1 cellular context compared by ENCODE assay signal in the genomic region with DNA sequence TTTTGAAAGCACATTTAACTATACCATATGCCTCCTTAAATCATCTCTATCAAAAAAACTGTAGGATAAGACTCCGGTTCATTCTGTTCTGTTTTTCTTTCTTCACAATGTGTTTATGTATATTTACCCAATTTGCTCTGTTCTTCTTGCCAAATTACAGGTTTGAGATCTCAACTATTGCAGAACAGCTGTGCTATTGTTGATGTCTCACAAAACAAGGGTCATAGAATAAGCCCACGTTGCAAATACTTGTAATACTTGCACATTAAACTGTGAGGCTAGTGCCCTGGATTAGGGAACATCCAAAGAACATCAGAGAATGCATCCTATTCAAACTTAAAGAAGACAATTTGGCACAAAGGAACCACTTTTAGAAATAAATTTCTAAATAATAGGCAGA.
TF ChIP-seq lines count a peak whose summit lies in the region.

No MANE protein-coding gene starts in this region.

TF ChIP-seq in IMR-90, 13 proteins besides CTCF, POLR2A, EP300 and RAD21:
- TF ChIP-seq, protein P1, sequence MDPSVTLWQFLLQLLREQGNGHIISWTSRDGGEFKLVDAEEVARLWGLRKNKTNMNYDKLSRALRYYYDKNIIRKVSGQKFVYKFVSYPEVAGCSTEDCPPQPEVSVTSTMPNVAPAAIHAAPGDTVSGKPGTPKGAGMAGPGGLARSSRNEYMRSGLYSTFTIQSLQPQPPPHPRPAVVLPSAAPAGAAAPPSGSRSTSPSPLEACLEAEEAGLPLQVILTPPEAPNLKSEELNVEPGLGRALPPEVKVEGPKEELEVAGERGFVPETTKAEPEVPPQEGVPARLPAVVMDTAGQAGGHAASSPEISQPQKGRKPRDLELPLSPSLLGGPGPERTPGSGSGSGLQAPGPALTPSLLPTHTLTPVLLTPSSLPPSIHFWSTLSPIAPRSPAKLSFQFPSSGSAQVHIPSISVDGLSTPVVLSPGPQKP (IDR thresholded peaks at IDR 0.05; ENCODE audit: borderline replicate concordance, low read depth, low read length), result no peak
- TF ChIP-seq NFE2L2 (IDR thresholded peaks at IDR 0.05; ENCODE audit: low read depth, low read length) (no peak), RCOR1 (IDR thresholded peaks at IDR 0.05; ENCODE audit: insufficient replicate concordance, low read length) (no peak), MXI1 (IDR thresholded peaks at IDR 0.05; ENCODE audit: borderline replicate concordance, low read depth, low read length) (no peak), CHD1 (IDR thresholded peaks at IDR 0.05; ENCODE audit: low read depth, low read length) (no peak), MAZ (IDR thresholded peaks at IDR 0.05; ENCODE audit: borderline replicate concordance, low read depth, low read length) (no peak), BHLHE40 (IDR thresholded peaks at IDR 0.05; ENCODE audit: low read depth, low read length) (no peak), SMC3 (IDR thresholded peaks at IDR 0.05; ENCODE audit: low read depth, low read length) (no peak), CEBPB (IDR thresholded peaks at IDR 0.05; ENCODE audit: low read depth, low read length) (no peak), FOS (IDR thresholded peaks at IDR 0.05; ENCODE audit: low read depth, low read length) (no peak), MAFK (IDR thresholded peaks at IDR 0.05; ENCODE audit: low read depth, low read length) (no peak)
